8 cellular contexts compared by ENCODE assay signal in genomic region chr11:66958232-66958955, GRCh38. TPM values are rescaled to one million over a fixed set of nuclear protein-coding genes. Genes with fewer than 3 reads are reported as not detected.
DNase-seq lines count a peak whose midpoint lies in the region; ATAC-seq and TF ChIP-seq lines count a peak whose summit lies in the region.

A gene with protein sequence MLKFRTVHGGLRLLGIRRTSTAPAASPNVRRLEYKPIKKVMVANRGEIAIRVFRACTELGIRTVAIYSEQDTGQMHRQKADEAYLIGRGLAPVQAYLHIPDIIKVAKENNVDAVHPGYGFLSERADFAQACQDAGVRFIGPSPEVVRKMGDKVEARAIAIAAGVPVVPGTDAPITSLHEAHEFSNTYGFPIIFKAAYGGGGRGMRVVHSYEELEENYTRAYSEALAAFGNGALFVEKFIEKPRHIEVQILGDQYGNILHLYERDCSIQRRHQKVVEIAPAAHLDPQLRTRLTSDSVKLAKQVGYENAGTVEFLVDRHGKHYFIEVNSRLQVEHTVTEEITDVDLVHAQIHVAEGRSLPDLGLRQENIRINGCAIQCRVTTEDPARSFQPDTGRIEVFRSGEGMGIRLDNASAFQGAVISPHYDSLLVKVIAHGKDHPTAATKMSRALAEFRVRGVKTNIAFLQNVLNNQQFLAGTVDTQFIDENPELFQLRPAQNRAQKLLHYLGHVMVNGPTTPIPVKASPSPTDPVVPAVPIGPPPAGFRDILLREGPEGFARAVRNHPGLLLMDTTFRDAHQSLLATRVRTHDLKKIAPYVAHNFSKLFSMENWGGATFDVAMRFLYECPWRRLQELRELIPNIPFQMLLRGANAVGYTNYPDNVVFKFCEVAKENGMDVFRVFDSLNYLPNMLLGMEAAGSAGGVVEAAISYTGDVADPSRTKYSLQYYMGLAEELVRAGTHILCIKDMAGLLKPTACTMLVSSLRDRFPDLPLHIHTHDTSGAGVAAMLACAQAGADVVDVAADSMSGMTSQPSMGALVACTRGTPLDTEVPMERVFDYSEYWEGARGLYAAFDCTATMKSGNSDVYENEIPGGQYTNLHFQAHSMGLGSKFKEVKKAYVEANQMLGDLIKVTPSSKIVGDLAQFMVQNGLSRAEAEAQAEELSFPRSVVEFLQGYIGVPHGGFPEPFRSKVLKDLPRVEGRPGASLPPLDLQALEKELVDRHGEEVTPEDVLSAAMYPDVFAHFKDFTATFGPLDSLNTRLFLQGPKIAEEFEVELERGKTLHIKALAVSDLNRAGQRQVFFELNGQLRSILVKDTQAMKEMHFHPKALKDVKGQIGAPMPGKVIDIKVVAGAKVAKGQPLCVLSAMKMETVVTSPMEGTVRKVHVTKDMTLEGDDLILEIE (minus strand): TSS chr11:66958383. CDS start chr11:66872159, 86,224 bp downstream.

- H3K9me3 Mint-ChIP-seq in activated B cell treated with CpG ODN at 0.5 μM for 24 hours: peaks cover 5% of the 10 kb centered on the region

- H3K9ac ChIP-seq in iPS-20b (ENCODE audit: low read depth, low read length): peak within 1 kb of the TSS; percentile 62; the same call in 1 of the 2 replicates

- H3K4me1 ChIP-seq in iPS-20b (ENCODE audit: insufficient read depth, low read length): peaks cover 5% of the 10 kb centered on the region; the same call in 1 of the 2 replicates

- POLR2A ChIA-PET in activated B cell treated with CpG ODN at 0.5 μM for 24 hours (lab: Charles Lee): interaction anchor here (0.5 to 1.9 kb wide), 4 partner anchors 114 to 654 kb away, joined by 3 to 5 read pairs (median 3); no protein-coding TSS in a partner anchor

- H3K27me3 Mint-ChIP-seq in activated B cell treated with CpG ODN at 0.5 μM for 24 hours: peaks cover 3% of the 10 kb centered on the region

- ATAC-seq in GM18520 (IDR thresholded peaks at IDR 0.05; ENCODE audit: unreplicated experiment) (peak; percentile 76), HG03095 (IDR thresholded peaks at IDR 0.05; ENCODE audit: unreplicated experiment) (peak; percentile 93), activated B cell treated with CpG ODN at 0.5 μM for 24 hours (ENCODE audit: low read depth) (peak; percentile 97)

- DNase-seq in NCI-H2171 (lab: John Stamatoyannopoulos, UW) (peak; percentile 97), activated B cell treated with CpG ODN at 0.5 μM for 24 hours (peak; percentile 87), cardiac fibroblast (ENCODE audit: low read depth in 2 of 2) (peak; percentile 100)

- H3K9me3 ChIP-seq in iPS-20b (ENCODE audit: insufficient read depth, low read depth, low read length): no peaks in the 10 kb centered on the region

- H3K4me3 ChIP-seq in cardiac fibroblast (replicated peaks in 1 of 2; ENCODE audit: low read depth in 2 of 2, low read length in 2 of 2) (peak within 1 kb of the TSS; percentile 56 to 75), iPS-20b (ENCODE audit: low read length) (peak within 1 kb of the TSS; percentile 88), skin epidermis (peak within 1 kb of the TSS; percentile 40 to 75 (median 61))

- peak within 1 kb of the TSS; percentile 83 for H3K4me3 Mint-ChIP-seq in activated B cell treated with CpG ODN at 0.5 μM for 24 hours

- H3K4me1 Mint-ChIP-seq in activated B cell treated with CpG ODN at 0.5 μM for 24 hours: peaks cover 20% of the 10 kb centered on the region

- no peaks in the 10 kb centered on the region for H3K36me3 ChIP-seq in iPS-20b (ENCODE audit: insufficient read depth, low read depth, low read length)

- peak within 1 kb of the TSS; percentile 81 for H3K27ac Mint-ChIP-seq in activated B cell treated with CpG ODN at 0.5 μM for 24 hours

- H3K27ac ChIP-seq in 22Rv1: peak within 1 kb of the TSS; percentile 74
- H3K27ac ChIP-seq in iPS-20b (ENCODE audit: low read length): no peak within 1 kb of the TSS
- H3K27ac ChIP-seq in skin epidermis: peak within 1 kb of the TSS in 17 of 21 experiments; percentile 14 to 78 (median 69)

- no peaks in the 10 kb centered on the region for H3K36me3 Mint-ChIP-seq in activated B cell treated with CpG ODN at 0.5 μM for 24 hours (ENCODE audit: low read depth)

- H3K27me3 ChIP-seq in iPS-20b (ENCODE audit: insufficient read depth, low read length): peaks cover 12% of the 10 kb centered on the region

- TF ChIP-seq CTCF in 22Rv1 (IDR thresholded peaks at IDR 0.05) (no peak), activated B cell treated with CpG ODN at 0.5 μM for 24 hours (IDR thresholded peaks at IDR 0.05) (no peak), cardiac fibroblast (IDR thresholded peaks at IDR 0.05; ENCODE audit: low read depth, low read length) (no peak)

- intact Hi-C loops in activated B cell treated with CpG ODN at 0.5 μM for 24 hours (cut with micrococcal nuclease): loop anchor here (1.0 to 5.0 kb wide), 4 partner anchors 161 to 691 kb away; partner anchors contain the start of genes KDM2A, RAB1B, SLC29A2 and SPTBN2

- CTCF ChIA-PET in activated B cell treated with CpG ODN at 0.5 μM for 24 hours (lab: Charles Lee): no interaction called here

RNA-seq across cellular contexts. Expression of the gene that starts here (rescaled TPM):
- total RNA-seq in activated B cell treated with CpG ODN at 0.5 μM for 24 hours: 4.3 and 5.0 TPM in 2 replicates
